Comparison of ENCODE assay signal across 9 cellular contexts in genomic region chrX:24646745-24647182, GRCh38. TPM values are rescaled to one million over a fixed set of nuclear protein-coding genes. Genes with fewer than 3 reads are reported as not detected.
A peak's percentile ranks its signal among the peaks of the same experiment; 100 is the strongest.
DNase-seq lines count a peak whose midpoint lies in the region; ATAC-seq and TF ChIP-seq lines count a peak whose summit lies in the region.
"Had no signal": no experiment of that assay in that cellular context is flagged by ENCODE, and none has a peak within 500 bp of the region (broad histone marks: within the 10 kb centered on the region; RNA-seq: fewer than 3 reads in every experiment).

No MANE protein-coding gene starts in this region.

- no peaks in the 10 kb centered on the region for H3K4me1 ChIP-seq in adipocyte (ENCODE audit: control insufficient read depth, insufficient read depth, low read length)
- peaks cover 11% of the 10 kb centered on the region; the same call in 1 of the 2 replicates for H3K4me1 ChIP-seq in iPS-20b (ENCODE audit: insufficient read depth, low read length)
- H3K4me1 ChIP-seq in subcutaneous abdominal adipose tissue (ENCODE audit: control insufficient read depth in 5 of 5, insufficient read depth in 5 of 5, low read length in 5 of 5): peaks cover 2 to 14% (median 11%) of the 10 kb centered on the region in 5 donors

- DNase-seq in LHCN-M2 (ENCODE audit: low read depth) (peak; percentile 1), adipocyte (ENCODE audit: low read depth) (peak; percentile 52), SKM-1 (lab: John Stamatoyannopoulos, UW; ENCODE audit: unreplicated experiment) (no peak), GM20000 (ENCODE audit: low spot score) (no peak)

- peak overlapping the region; percentile 37 for H3K4me3 ChIP-seq in adipocyte (ENCODE audit: low read length)
- peak overlapping the region; percentile 90 for H3K4me3 ChIP-seq in iPS-20b (ENCODE audit: low read length)
- peak overlapping the region; percentile 2 to 42 (median 29) for H3K4me3 ChIP-seq in subcutaneous abdominal adipose tissue (ENCODE audit: low read depth in 1 of 5, low read length in 5 of 5)

- no peak for TF ChIP-seq CTCF in GM20000 (IDR thresholded peaks at IDR 0.05; ENCODE audit: extremely low read depth, missing control alignments)

- ATAC-seq in GM19023 (IDR thresholded peaks at IDR 0.05; ENCODE audit: unreplicated experiment) (peak; percentile 18), HG02973 (IDR thresholded peaks at IDR 0.05; ENCODE audit: unreplicated experiment) (no peak)

- H3K9me3 ChIP-seq in adipocyte (ENCODE audit: control insufficient read depth, low read length) (no peaks in the 10 kb centered on the region), iPS-20b (ENCODE audit: insufficient read depth, low read depth, low read length) (no peaks in the 10 kb centered on the region), subcutaneous abdominal adipose tissue (ENCODE audit: control insufficient read depth in 5 of 5, low read length in 5 of 5) (no peaks in the 10 kb centered on the region)
- H3K9me3 ChIP-seq: neutrophil had no signal

- H3K27me3 ChIP-seq in adipocyte (replicated peaks; ENCODE audit: control insufficient read depth, insufficient read depth, low read length) (peaks cover 49% of the 10 kb centered on the region), iPS-20b (ENCODE audit: insufficient read depth, low read length) (no peaks in the 10 kb centered on the region), subcutaneous abdominal adipose tissue (ENCODE audit: control insufficient read depth in 5 of 5, insufficient read depth in 4 of 5, low read length in 5 of 5) (peaks cover 0 to 36% (median 19%) of the 10 kb centered on the region in 5 donors)

- H3K27ac ChIP-seq in iPS-20b (ENCODE audit: low read length) (peak overlapping the region; percentile 99), subcutaneous abdominal adipose tissue (ENCODE audit: low read depth, low read length) (no peak overlapping the region)
- H3K27ac ChIP-seq: neutrophil had no signal

- H3K9ac ChIP-seq in adipocyte (ENCODE audit: low read length): no peak overlapping the region
- peak overlapping the region; percentile 96; the same call in 1 of the 2 replicates for H3K9ac ChIP-seq in iPS-20b (ENCODE audit: low read depth, low read length)
- no peak overlapping the region for H3K9ac ChIP-seq in subcutaneous abdominal adipose tissue (ENCODE audit: low read length in 5 of 5)

- H3K36me3 ChIP-seq in adipocyte (ENCODE audit: control insufficient read depth, insufficient read depth, low read length, severe bottlenecking): no peaks in the 10 kb centered on the region
- no peaks in the 10 kb centered on the region; the same call in 1 of the 2 replicates for H3K36me3 ChIP-seq in iPS-20b (ENCODE audit: insufficient read depth, low read depth, low read length)
- no peaks in the 10 kb centered on the region for H3K36me3 ChIP-seq in subcutaneous abdominal adipose tissue (ENCODE audit: control insufficient read depth in 5 of 5, insufficient read depth in 5 of 5, low read length in 5 of 5)
- H3K36me3 ChIP-seq: neutrophil had no signal

RNA-seq across cellular contexts. Expression of gene PCYT1B, which starts 0.4 kb away (rescaled TPM):
- not detected in 2 replicates for total RNA-seq in LHCN-M2 (2014; rRNA removed)
- polyA plus RNA-seq in LHCN-M2 (2012): 0.02 TPM

RNA-seq across cellular contexts. Expression of gene POLA1, which starts 47.0 kb away (rescaled TPM):
- total RNA-seq in LHCN-M2 (2014; rRNA removed): 19.1 and 24.1 TPM in 2 replicates
- polyA plus RNA-seq in LHCN-M2 (2012): 5.1 TPM

Comparison
In these comparisons a context has a peak if more than half of its experiments do, and no peak if none do; other contexts are left out.
1. DNase-seq: peak in LHCN-M2 (single experiment) and adipocyte (single experiment); none in SKM-1 (single experiment) and GM20000 (single experiment).
2. H3K4me3 ChIP-seq: peak in every context shown above with its lines; median percentile 90 in iPS-20b; 37 in adipocyte; 29 in subcutaneous abdominal adipose tissue.